Comparison of ENCODE assay signal across 8 cellular contexts in the genomic region with DNA sequence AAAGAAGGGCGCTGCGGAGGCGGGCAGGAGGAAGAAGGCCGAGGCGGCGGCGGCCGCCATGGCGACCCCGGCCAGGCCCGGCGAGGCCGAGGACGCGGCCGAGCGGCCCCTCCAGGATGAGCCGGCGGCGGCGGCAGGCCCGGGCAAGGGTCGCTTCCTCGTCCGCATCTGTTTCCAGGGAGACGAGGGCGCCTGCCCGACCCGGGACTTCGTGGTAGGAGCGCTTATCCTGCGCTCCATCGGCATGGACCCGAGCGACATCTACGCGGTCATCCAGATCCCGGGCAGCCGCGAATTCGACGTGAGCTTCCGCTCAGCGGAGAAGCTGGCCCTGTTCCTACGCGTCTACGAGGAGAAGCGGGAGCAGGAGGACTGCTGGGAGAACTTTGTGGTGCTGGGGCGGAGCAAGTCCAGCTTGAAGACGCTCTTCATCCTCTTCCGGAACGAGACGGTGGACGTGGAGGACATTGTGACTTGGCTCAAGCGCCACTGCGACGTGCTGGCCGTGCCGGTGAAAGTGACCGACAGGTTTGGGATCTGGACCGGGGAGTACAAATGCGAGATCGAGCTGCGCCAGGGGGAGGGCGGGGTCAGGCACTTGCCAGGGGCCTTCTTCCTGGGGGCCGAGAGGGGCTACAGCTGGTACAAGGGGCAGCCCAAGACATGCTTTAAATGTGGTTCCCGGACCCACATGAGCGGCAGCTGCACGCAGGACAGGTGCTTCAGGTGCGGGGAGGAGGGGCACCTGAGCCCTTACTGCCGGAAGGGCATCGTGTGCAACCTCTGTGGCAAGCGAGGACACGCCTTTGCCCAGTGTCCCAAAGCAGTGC. TPM values are rescaled to one million over a fixed set of nuclear protein-coding genes. Genes with fewer than 3 reads are reported as not detected.
DNase-seq lines count a peak whose midpoint lies in the region; ATAC-seq and TF ChIP-seq lines count a peak whose summit lies in the region.

No MANE protein-coding gene starts in this region.

- peak; percentile 62 to 78 for DNase-seq in NCI-H2081 (lab: John Stamatoyannopoulos, UW)
- DNase-seq in NCI-H2081 treated with DMSO at 0.1 percent for 48 hours (lab: John Stamatoyannopoulos, UW), result no peak
- peak; percentile 18 to 22 for DNase-seq in NCI-H1930 (lab: John Stamatoyannopoulos, UW)
- peak; percentile 69 for DNase-seq in cerebellum (ENCODE audit: low spot score)
- peak; percentile 10 for DNase-seq in kidney glomerular epithelial cell (lab: John Stamatoyannopoulos, UW)
- DNase-seq in stimulated activated CD4-positive, alpha-beta T cell treated with anti-CD3 and anti-CD28 coated beads, Interleukin-15, amount 100 ng/mL, for 24 hours, result peak; percentile 65

- ATAC-seq in HG02840 (IDR thresholded peaks at IDR 0.05; ENCODE audit: low FRiP score, unreplicated experiment), result peak; percentile 20

- H3K27ac ChIP-seq in VCaP, result peak overlapping the region; percentile 100

- no peak for TF ChIP-seq CTCF in VCaP (conservative IDR thresholded peaks at IDR 0.05)

RNA-seq across cellular contexts. Expression of a gene that starts 0.8 kb away (rescaled TPM):
- total RNA-seq in cerebellum, result 13.5 TPM

RNA-seq across cellular contexts. Expression of a gene that starts 7.6 kb away (rescaled TPM):
- 6.3 TPM for total RNA-seq in cerebellum

RNA-seq across cellular contexts. Expression of a gene that starts 27.2 kb away (rescaled TPM):
- total RNA-seq in cerebellum, result 8.5 TPM

RNA-seq across cellular contexts. Expression of a gene that starts 40.6 kb away (rescaled TPM):
- not detected for total RNA-seq in cerebellum

RNA-seq across cellular contexts. Expression of a gene that starts 48.8 kb away (rescaled TPM):
- 21.0 TPM for total RNA-seq in cerebellum
